ENCODE assay signal across 1 cellular context in the genomic region with DNA sequence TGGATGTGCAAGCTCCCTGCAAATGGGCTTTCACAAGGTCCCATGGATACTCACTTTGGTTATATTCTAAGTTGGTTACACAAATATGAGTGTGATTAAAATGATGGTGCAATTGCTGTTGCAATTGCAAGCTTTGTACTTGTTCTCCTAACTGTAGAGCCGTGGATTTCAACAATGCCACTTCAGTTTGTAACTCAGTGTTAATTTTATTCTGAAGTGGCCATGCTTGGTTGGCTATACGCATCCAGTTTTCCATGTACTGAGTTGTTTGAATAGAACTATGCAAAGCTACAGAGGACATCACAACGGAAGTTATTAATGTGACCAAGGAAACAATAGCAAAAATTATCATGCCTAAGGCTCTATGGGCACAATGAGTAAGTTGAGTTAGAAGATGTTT. TPM values are rescaled to one million over a fixed set of nuclear protein-coding genes. Genes with fewer than 3 reads are reported as not detected.
"Had no signal": no experiment of that assay in that cellular context is flagged by ENCODE, and none has a peak within 500 bp of the region (broad histone marks: within the 10 kb centered on the region; RNA-seq: fewer than 3 reads in every experiment).

No MANE protein-coding gene starts in this region.

RNA-seq across cellular contexts. Expression of a gene that starts 50.2 kb away (rescaled TPM):
- total RNA-seq: natural killer cell treated with Interleukin-12 subunit alpha and Interleukin-12 subunit beta and Interleukin-15 and Interleukin-18, amount 100 ng/mL, for 72 hours had no signal
